In the genomic region with DNA sequence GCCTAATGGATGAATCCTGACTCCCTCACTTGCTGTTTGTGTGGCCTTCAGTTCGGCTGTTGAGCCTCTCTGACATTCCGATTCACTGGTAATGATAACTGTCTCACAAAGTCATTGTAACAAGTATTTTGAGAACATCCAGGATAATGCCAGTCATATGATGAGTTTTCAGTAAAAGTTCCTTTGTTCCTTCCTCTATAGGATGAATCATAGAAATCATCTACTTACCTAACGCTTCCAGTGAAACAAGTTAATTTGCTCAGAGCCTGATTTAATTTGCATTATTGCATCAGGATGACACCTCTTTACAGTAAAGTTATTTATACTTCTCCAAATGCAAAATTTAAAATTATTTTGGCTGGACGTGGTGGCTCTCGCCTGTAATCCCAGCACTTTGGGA, we compare ENCODE assay signal across 26 cellular contexts. TPM values are rescaled to one million over a fixed set of nuclear protein-coding genes. Genes with fewer than 3 reads are reported as not detected.
A peak's percentile ranks its signal among the peaks of the same experiment; 100 is the strongest.
DNase-seq lines count a peak whose midpoint lies in the region; ATAC-seq, FAIRE-seq and TF ChIP-seq lines count a peak whose summit lies in the region.
"Had no signal": no experiment of that assay in that cellular context is flagged by ENCODE, and none has a peak within 500 bp of the region (broad histone marks: within the 10 kb centered on the region; RNA-seq: fewer than 3 reads in every experiment).

No MANE protein-coding gene starts in this region.

- H2AFZ ChIP-seq in endothelial cell of umbilical vein (ENCODE audit: low read depth, low read length), result no peak overlapping the region
- no peak overlapping the region for H2AFZ ChIP-seq in osteoblast (ENCODE audit: low read length)

- H3K9me3 Mint-ChIP-seq in activated naive CD4-positive, alpha-beta T cell treated with anti-CD3 and anti-CD28 coated beads, Interleukin-2, amount 50 U/mL, for 72 hours, result no peaks in the 10 kb centered on the region
- H3K9me3 Mint-ChIP-seq: activated CD4-positive, alpha-beta T cell treated with anti-CD3 and anti-CD28 coated beads, Interleukin-2, amount 10 ng/mL, durations not matched to agents 24 days and 14 days; activated T-cell treated with anti-CD3 and anti-CD28 coated beads, Interleukin-2, amount 50 U/mL, for 4 hours; CD8-positive, alpha-beta memory T cell; naive B cell had no signal

- no peak overlapping the region for H3K4me3 ChIP-seq in SJSA1
- no peak overlapping the region for H3K4me3 ChIP-seq in endothelial cell of umbilical vein (replicated peaks in 1 of 3; ENCODE audit: insufficient read depth in 1 of 3, low read depth in 1 of 3, low read length in 3 of 3)
- no peak overlapping the region for H3K4me3 ChIP-seq in osteoblast (ENCODE audit: insufficient read depth, low read length)
- H3K4me3 ChIP-seq: left ventricle myocardium inferior, skin epidermis, stomach, tibial artery had no signal

- no peaks in the 10 kb centered on the region for H3K9me1 ChIP-seq in endothelial cell of umbilical vein (replicated peaks; ENCODE audit: control insufficient read depth, extremely low read depth, insufficient read depth, low read length)

- peak overlapping the region; percentile 91 for H3K27ac ChIP-seq in SJSA1
- no peak overlapping the region for H3K27ac ChIP-seq in endothelial cell of umbilical vein (ENCODE audit: insufficient read depth, low read depth, low read length)
- H3K27ac ChIP-seq in osteoblast (ENCODE audit: low read depth, low read length), result peak overlapping the region; percentile 52
- H3K27ac ChIP-seq: left ventricle myocardium inferior, tibial artery, WERI-Rb-1 had no signal

- dilution Hi-C loops in endothelial cell of umbilical vein (cut with MboI; ENCODE audit: extremely low pct_ligation_motif_present, low sequenced_read_pairs), result no loop called here

- peaks cover 80% of the 10 kb centered on the region for H3K4me1 ChIP-seq in SJSA1 (replicated peaks)
- peaks cover 46% of the 10 kb centered on the region for H3K4me1 ChIP-seq in endothelial cell of umbilical vein (ENCODE audit: control insufficient read depth, extremely low read depth, insufficient read depth, low read length)
- peaks cover 47% of the 10 kb centered on the region for H3K4me1 ChIP-seq in osteoblast (ENCODE audit: insufficient read depth, low read length)

- DNase-seq in NOMO-1 treated with DMSO at 0.1 percent for 48 hours (lab: John Stamatoyannopoulos, UW; ENCODE audit: unreplicated experiment) (peak; percentile 17), NOMO-1 treated with dmso at 0.1 percent for 144 hours (lab: John Stamatoyannopoulos, UW; ENCODE audit: unreplicated experiment) (no peak), SJSA1 (ENCODE audit: low read depth in 1 of 2, low spot score in 2 of 2) (peak in 1 of 2 experiments; percentile 39), endothelial cell of umbilical vein (ENCODE audit: low read depth, low spot score) (no peak), osteoblast (ENCODE audit: insufficient read length, low spot score, missing footprints) (no peak), MV-4-11 (lab: John Stamatoyannopoulos, UW) (no peak)
- no peak for DNase-seq in activated naive CD4-positive, alpha-beta T cell treated with anti-CD3 and anti-CD28 coated beads, Interleukin-2, amount 50 U/mL, for 72 hours (ENCODE audit: low spot score in 2 of 2)
- DNase-seq in activated CD8-positive, alpha-beta memory T cell treated with anti-CD3 and anti-CD28 coated beads for 24 hours, result no peak
- DNase-seq: 8988T; activated CD4-positive, alpha-beta T cell treated with anti-CD3 and anti-CD28 coated beads, Interleukin-2, amount 10 ng/mL, durations not matched to agents 24 days and 14 days; activated gamma-delta T cell treated with Interleukin-2 at 50 U/mL for 16 hours; activated T-cell treated with anti-CD3 and anti-CD28 coated beads, Interleukin-2, amount 50 U/mL, for 4 hours; CD8-positive, alpha-beta memory T cell; DMS 273 treated with DMSO at 0.1 percent for 48 hours; H7; left ventricle myocardium inferior; naive B cell; NCI-H1417 treated with DMSO at 0.1 percent for 48 hours; NCI-H2081 treated with DMSO at 0.1 percent for 48 hours; NCI-H345; NCI-H748 treated with DMSO at 0.1 percent for 48 hours; stimulated activated CD4-positive, alpha-beta T cell treated with anti-CD3 and anti-CD28 coated beads, Interleukin-2, amount 100 ng/mL, for 24 hours; stomach; tibial artery; WERI-Rb-1 had no signal

- H3K36me3 Mint-ChIP-seq in activated naive CD4-positive, alpha-beta T cell treated with anti-CD3 and anti-CD28 coated beads, Interleukin-2, amount 50 U/mL, for 72 hours, result peaks cover 0 to 4% of the 10 kb centered on the region in 2 donors
- H3K36me3 Mint-ChIP-seq: CD8-positive, alpha-beta memory T cell; naive B cell had no signal

- POLR2A ChIA-PET in endothelial cell of umbilical vein (lab: Charles Lee), result no interaction called here

- no peak overlapping the region for H3K9ac ChIP-seq in endothelial cell of umbilical vein (replicated peaks; ENCODE audit: extremely low read depth, insufficient read depth, low read length)

- CTCF ChIA-PET in endothelial cell of umbilical vein (lab: Charles Lee), result interaction anchor here (1.0 to 2.1 kb wide), 4 partner anchors 15 to 31 kb away, joined by 3 to 4 read pairs (median 4); no protein-coding TSS in a partner anchor

- no peak for ATAC-seq in activated naive CD4-positive, alpha-beta T cell treated with anti-CD3 and anti-CD28 coated beads, Interleukin-2, amount 50 U/mL, for 72 hours
- ATAC-seq: activated T-cell treated with anti-CD3 and anti-CD28 coated beads, Interleukin-2, amount 50 U/mL, for 4 hours had no signal

- intact Hi-C loops in endothelial cell of umbilical vein (cut with micrococcal nuclease), result no loop called here

- H3K27ac Mint-ChIP-seq in activated naive CD4-positive, alpha-beta T cell treated with anti-CD3 and anti-CD28 coated beads, Interleukin-2, amount 50 U/mL, for 72 hours, result no peak overlapping the region
- H3K27ac Mint-ChIP-seq: activated CD4-positive, alpha-beta T cell treated with anti-CD3 and anti-CD28 coated beads, Interleukin-2, amount 10 ng/mL, durations not matched to agents 24 days and 14 days; CD8-positive, alpha-beta memory T cell; naive B cell had no signal

- H3K27me3 ChIP-seq in SJSA1 (replicated peaks) (no peaks in the 10 kb centered on the region), endothelial cell of umbilical vein (ENCODE audit: control insufficient read depth in 2 of 2, insufficient read depth in 2 of 2, low read length in 2 of 2) (no peaks in the 10 kb centered on the region), osteoblast (ENCODE audit: insufficient read depth, low read length) (no peaks in the 10 kb centered on the region)
- H3K27me3 ChIP-seq: stomach, tibial artery had no signal

- H3K79me2 ChIP-seq in endothelial cell of umbilical vein (ENCODE audit: control insufficient read depth, insufficient read depth, low read length) (peaks cover 2% of the 10 kb centered on the region), osteoblast (ENCODE audit: insufficient read depth, low read length) (peaks cover 57% of the 10 kb centered on the region)

- TF ChIP-seq POLR2A in endothelial cell of umbilical vein (IDR thresholded peaks at IDR 0.05; ENCODE audit: low read depth, low read length), result no peak

- peak; percentile 53 for FAIRE-seq in endothelial cell of umbilical vein (lab: Jason Lieb, UNC)

- TF ChIP-seq CTCF in endothelial cell of umbilical vein (IDR thresholded peaks at IDR 0.05; ENCODE audit: extremely low read depth in 1 of 2, insufficient read depth in 1 of 2, low read depth in 1 of 2, low read length in 2 of 2) (no peak), osteoblast (IDR thresholded peaks at IDR 0.05; ENCODE audit: extremely low read depth, low read depth, low read length) (no peak)

- H4K20me1 ChIP-seq in endothelial cell of umbilical vein (replicated peaks; ENCODE audit: control insufficient read depth, extremely low read depth, insufficient read depth, low read length), result no peaks in the 10 kb centered on the region
- peaks cover 6% of the 10 kb centered on the region for H4K20me1 ChIP-seq in osteoblast (ENCODE audit: insufficient read depth, low read length)

- no TSS peak for BruUV-seq in endothelial cell of umbilical vein (replicated peaks; lab: Mats Ljungman, UMichigan)

- H3K9me3 ChIP-seq in SJSA1 (replicated peaks) (no peaks in the 10 kb centered on the region), endothelial cell of umbilical vein (replicated peaks; ENCODE audit: control insufficient read depth, insufficient read depth, low read length) (no peaks in the 10 kb centered on the region), osteoblast (ENCODE audit: low read depth, low read length) (no peaks in the 10 kb centered on the region)
- H3K9me3 ChIP-seq: left ventricle myocardium inferior, stomach, tibial artery had no signal

- H3K4me2 ChIP-seq in endothelial cell of umbilical vein (ENCODE audit: insufficient read depth, low read length) (no peak overlapping the region), osteoblast (ENCODE audit: insufficient read depth, low read length) (no peak overlapping the region)

- H3K36me3 ChIP-seq in SJSA1 (peaks cover 14% of the 10 kb centered on the region; the same call in 1 of the 2 replicates), endothelial cell of umbilical vein (ENCODE audit: control insufficient read depth in 2 of 2, extremely low read depth in 1 of 2, insufficient read depth in 2 of 2, low read length in 2 of 2) (no peaks in the 10 kb centered on the region), osteoblast (ENCODE audit: insufficient read depth, low read length) (peaks cover 4% of the 10 kb centered on the region)
- H3K36me3 ChIP-seq: left ventricle myocardium inferior, WERI-Rb-1 had no signal

TF ChIP-seq in endothelial cell of umbilical vein, 7 proteins besides CTCF, POLR2A, EP300 and RAD21:
- TF ChIP-seq GATA2 (IDR thresholded peaks at IDR 0.05; ENCODE audit: insufficient read depth, insufficient read length, low read depth, low read length) (no peak), FOS (IDR thresholded peaks at IDR 0.05; ENCODE audit: borderline replicate concordance, insufficient read depth, low read length) (peak; percentile 22)

RNA-seq across cellular contexts. Expression of a gene that starts 32.0 kb away (rescaled TPM):
- 58.9 and 72.2 TPM in 2 replicates for total RNA-seq in SJSA1 (2014; rRNA removed; shearing (Covaris generic))
- total RNA-seq in endothelial cell of umbilical vein (27.9 and 30.5 TPM in 2 replicates), osteoblast (120 and 144 TPM in 2 replicates)
- polyA plus RNA-seq in endothelial cell of umbilical vein, result 21.5 and 30.5 TPM in 2 replicates
- 16.7 and 17.2 TPM in 2 replicates for polyA plus RNA-seq in endothelial cell of umbilical vein (2011; cell fraction: cytosol; rRNA removed)
- 55.6 and 82.5 TPM in 2 replicates for polyA plus RNA-seq in endothelial cell of umbilical vein (2011; cell fraction: nucleus; rRNA removed)
- 26.6 and 30.2 TPM in 2 replicates for polyA plus RNA-seq in endothelial cell of umbilical vein (2012)
- 14.0 and 36.3 TPM in 2 replicates for polyA minus RNA-seq in endothelial cell of umbilical vein
- polyA minus RNA-seq in endothelial cell of umbilical vein (2011; cell fraction: cytosol; rRNA and poly(A)+ RNA removed), result 71.8 TPM
- polyA minus RNA-seq in endothelial cell of umbilical vein (2011; cell fraction: nucleus; rRNA and poly(A)+ RNA removed), result 37.9 and 74.6 TPM in 2 replicates
- under 1 TPM; 0.36 to 0.99 TPM for total RNA-seq in activated naive CD4-positive, alpha-beta T cell treated with anti-CD3 and anti-CD28 coated beads, Interleukin-2, amount 50 U/mL, for 72 hours
- total RNA-seq: activated CD4-positive, alpha-beta T cell treated with anti-CD3 and anti-CD28 coated beads, Interleukin-2, amount 10 ng/mL, durations not matched to agents 24 days and 14 days had no signal

Comparison
In these comparisons a context has a peak if more than half of its experiments do, and no peak if none do; other contexts are left out.
1. RNA of a gene that starts 32.0 kb away (total RNA-seq): 120 to 144 TPM in osteoblast, 58.9 to 72.2 TPM in SJSA1 and 27.9 to 30.5 TPM in endothelial cell of umbilical vein; 0.36 to 0.99 TPM in activated naive CD4-positive, alpha-beta T cell treated with anti-CD3 and anti-CD28 coated beads, Interleukin-2, amount 50 U/mL, for 72 hours; every median in the first group is over 10 times any median in the second.